In genomic region chr4:101961144-101961543, GRCh38 we compare ENCODE assay signal across 1 cellular context.
TF ChIP-seq lines count a peak whose summit lies in the region.

No MANE protein-coding gene starts in this region.

TF ChIP-seq in SK-N-SH, 30 proteins besides CTCF, POLR2A, EP300 and RAD21 (continued from another document):
- TF ChIP-seq PBX3 (IDR thresholded peaks at IDR 0.05) = peak; percentile 56
- no peak for TF ChIP-seq SIN3A (IDR thresholded peaks at IDR 0.05; ENCODE audit: borderline replicate concordance, low read depth, low read length)
- TF ChIP-seq RXRA (IDR thresholded peaks at IDR 0.05; ENCODE audit: borderline replicate concordance, low read depth) = no peak
- no peak for TF ChIP-seq USF2 (IDR thresholded peaks at IDR 0.05; ENCODE audit: borderline replicate concordance, low read depth, low read length)
- TF ChIP-seq MXI1 (IDR thresholded peaks at IDR 0.05; ENCODE audit: low read depth, low read length) = no peak
- no peak for TF ChIP-seq FOXJ3 (CRISPR knock-in tag; IDR thresholded peaks at IDR 0.05)
- TF ChIP-seq JUND (IDR thresholded peaks at IDR 0.05) = 0 out of 2 replicates have a peak, but pooled peaks have one; percentile 24
